ENCODE assay signal across 1 cellular context in the genomic region with DNA sequence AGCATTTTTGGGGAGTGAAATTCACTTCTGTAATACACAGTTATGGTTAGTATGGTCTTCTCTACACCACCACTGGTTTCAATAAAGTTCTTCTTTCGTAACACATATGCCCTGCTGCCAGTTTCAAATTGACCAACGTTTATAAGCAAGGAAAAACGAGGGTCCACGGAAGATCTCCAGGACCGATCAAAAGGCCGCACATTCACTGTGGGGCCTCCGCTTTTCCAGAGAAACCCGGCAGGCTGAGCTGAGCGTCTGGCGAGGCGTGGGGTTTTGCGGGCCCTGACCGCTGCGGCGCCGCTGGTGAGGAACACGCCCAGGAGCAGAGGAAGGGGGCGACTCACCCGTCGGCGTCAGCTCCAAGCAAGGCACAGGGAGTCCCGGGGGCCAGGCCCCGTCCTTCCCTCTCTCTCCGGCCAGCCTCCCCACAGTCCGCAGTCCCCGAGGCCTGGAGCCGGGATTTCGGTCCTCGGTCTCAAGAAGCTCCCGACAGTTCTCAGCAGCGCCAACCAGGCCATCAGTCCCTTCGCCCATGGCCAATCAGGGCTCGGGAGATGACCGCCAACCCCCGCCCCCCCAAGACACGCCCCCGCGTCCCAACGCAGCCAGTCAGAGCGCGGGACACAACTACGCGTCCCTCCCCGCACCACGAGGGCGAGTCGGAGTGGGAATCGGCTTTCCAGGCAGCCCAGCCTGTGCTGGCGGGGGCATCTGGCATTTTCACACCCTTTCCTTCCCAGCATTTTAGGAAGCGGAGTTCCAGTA.
A peak's percentile ranks its signal among the peaks of the same experiment; 100 is the strongest.
TF ChIP-seq lines count a peak whose summit lies in the region.

A gene with protein sequence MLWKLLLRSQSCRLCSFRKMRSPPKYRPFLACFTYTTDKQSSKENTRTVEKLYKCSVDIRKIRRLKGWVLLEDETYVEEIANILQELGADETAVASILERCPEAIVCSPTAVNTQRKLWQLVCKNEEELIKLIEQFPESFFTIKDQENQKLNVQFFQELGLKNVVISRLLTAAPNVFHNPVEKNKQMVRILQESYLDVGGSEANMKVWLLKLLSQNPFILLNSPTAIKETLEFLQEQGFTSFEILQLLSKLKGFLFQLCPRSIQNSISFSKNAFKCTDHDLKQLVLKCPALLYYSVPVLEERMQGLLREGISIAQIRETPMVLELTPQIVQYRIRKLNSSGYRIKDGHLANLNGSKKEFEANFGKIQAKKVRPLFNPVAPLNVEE (minus strand): TSS at position 522 of the 765 bp plus-strand sequence. CDS start 8,432 bp downstream, outside the sequence.

TF ChIP-seq in HepG2, 621 proteins besides CTCF, POLR2A, EP300 and RAD21 (continued from another document and continues in another):
- TF ChIP-seq NFRKB (IDR thresholded peaks at IDR 0.05) (no peak), TAF1 (CRISPR knock-in tag; IDR thresholded peaks at IDR 0.05) (peak; percentile 80), ZNF468 (CRISPR knock-in tag; IDR thresholded peaks at IDR 0.05) (no peak), RXRA (CRISPR knock-in tag; IDR thresholded peaks at IDR 0.05) (peak; percentile 57; the same call in 1 of the 2 replicates), ATAD3A (CRISPR knock-in tag; IDR thresholded peaks at IDR 0.05) (no peak), CEBPB (IDR thresholded peaks at IDR 0.05; ENCODE audit: borderline replicate concordance, low read depth, low read length) (no peak), ZNF572 (CRISPR knock-in tag; IDR thresholded peaks at IDR 0.05) (no peak), MYNN (CRISPR knock-in tag; IDR thresholded peaks at IDR 0.05; ENCODE audit: low read depth) (no peak), XRCC5 (optimal IDR thresholded peaks at IDR 0.05; ENCODE audit: low read length) (peak; percentile 80), ZSCAN21 (CRISPR knock-in tag; IDR thresholded peaks at IDR 0.05; ENCODE audit: borderline replicate concordance) (peak; percentile 54; the same call in 1 of the 2 replicates), ZC3H13 (CRISPR knock-in tag; IDR thresholded peaks at IDR 0.05) (no peak), ZNF562 (CRISPR knock-in tag; IDR thresholded peaks at IDR 0.05; ENCODE audit: borderline replicate concordance) (no peak), ZKSCAN5 (CRISPR knock-in tag; IDR thresholded peaks at IDR 0.05) (no peak), ZNF761 (CRISPR knock-in tag; conservative IDR thresholded peaks at IDR 0.05) (peak; percentile 56; the same call in 1 of the 2 replicates), SOX13 (IDR thresholded peaks at IDR 0.05) (no peak), SOX13 (CRISPR knock-in tag; conservative IDR thresholded peaks at IDR 0.05 in 1 of 2, IDR thresholded peaks at IDR 0.05 in 1 of 2) (0 out of 4 replicates have a peak, but pooled peaks of 1 of the 2 experiments have one; percentile 73), FOXK2 (IDR thresholded peaks at IDR 0.05) (no peak), EED (CRISPR knock-in tag; IDR thresholded peaks at IDR 0.05) (no peak), ZNF34 (CRISPR knock-in tag; IDR thresholded peaks at IDR 0.05; ENCODE audit: borderline replicate concordance) (0 out of 2 replicates have a peak, but pooled peaks have one; percentile 30), PITX1 (CRISPR knock-in tag; IDR thresholded peaks at IDR 0.05) (0 out of 2 replicates have a peak, but pooled peaks have one; percentile 35), NFYC (CRISPR knock-in tag; IDR thresholded peaks at IDR 0.05) (peak; percentile 83; the same call in 1 of the 2 replicates), ZNF652 (CRISPR knock-in tag; IDR thresholded peaks at IDR 0.05; ENCODE audit: borderline replicate concordance, low read depth) (peak; percentile 95), JUN (CRISPR knock-in tag; IDR thresholded peaks at IDR 0.05) (no peak), HDAC1 (CRISPR knock-in tag; IDR thresholded peaks at IDR 0.05) (peak; percentile 73), REPIN1 (CRISPR knock-in tag; IDR thresholded peaks at IDR 0.05; ENCODE audit: borderline replicate concordance, low read depth) (no peak), SYNCRIP (IDR thresholded peaks at IDR 0.05; ENCODE audit: insufficient read depth, low read depth, low read length) (no peak), RBFOX2 (IDR thresholded peaks at IDR 0.05; ENCODE audit: low read depth, low read length) (peak; percentile 85), HDAC6 (IDR thresholded peaks at IDR 0.05; ENCODE audit: low read depth, low read length) (no peak)
- TF ChIP-seq, protein P1, sequence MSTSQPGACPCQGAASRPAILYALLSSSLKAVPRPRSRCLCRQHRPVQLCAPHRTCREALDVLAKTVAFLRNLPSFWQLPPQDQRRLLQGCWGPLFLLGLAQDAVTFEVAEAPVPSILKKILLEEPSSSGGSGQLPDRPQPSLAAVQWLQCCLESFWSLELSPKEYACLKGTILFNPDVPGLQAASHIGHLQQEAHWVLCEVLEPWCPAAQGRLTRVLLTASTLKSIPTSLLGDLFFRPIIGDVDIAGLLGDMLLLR (CRISPR knock-in tag; IDR thresholded peaks at IDR 0.05): 0 out of 2 replicates have a peak, but pooled peaks have one; percentile 16
- TF ChIP-seq, protein P2, sequence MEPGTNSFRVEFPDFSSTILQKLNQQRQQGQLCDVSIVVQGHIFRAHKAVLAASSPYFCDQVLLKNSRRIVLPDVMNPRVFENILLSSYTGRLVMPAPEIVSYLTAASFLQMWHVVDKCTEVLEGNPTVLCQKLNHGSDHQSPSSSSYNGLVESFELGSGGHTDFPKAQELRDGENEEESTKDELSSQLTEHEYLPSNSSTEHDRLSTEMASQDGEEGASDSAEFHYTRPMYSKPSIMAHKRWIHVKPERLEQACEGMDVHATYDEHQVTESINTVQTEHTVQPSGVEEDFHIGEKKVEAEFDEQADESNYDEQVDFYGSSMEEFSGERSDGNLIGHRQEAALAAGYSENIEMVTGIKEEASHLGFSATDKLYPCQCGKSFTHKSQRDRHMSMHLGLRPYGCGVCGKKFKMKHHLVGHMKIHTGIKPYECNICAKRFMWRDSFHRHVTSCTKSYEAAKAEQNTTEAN (CRISPR knock-in tag; conservative IDR thresholded peaks at IDR 0.05): peak; percentile 72; the same call in 1 of the 2 replicates
- TF ChIP-seq, protein P3, sequence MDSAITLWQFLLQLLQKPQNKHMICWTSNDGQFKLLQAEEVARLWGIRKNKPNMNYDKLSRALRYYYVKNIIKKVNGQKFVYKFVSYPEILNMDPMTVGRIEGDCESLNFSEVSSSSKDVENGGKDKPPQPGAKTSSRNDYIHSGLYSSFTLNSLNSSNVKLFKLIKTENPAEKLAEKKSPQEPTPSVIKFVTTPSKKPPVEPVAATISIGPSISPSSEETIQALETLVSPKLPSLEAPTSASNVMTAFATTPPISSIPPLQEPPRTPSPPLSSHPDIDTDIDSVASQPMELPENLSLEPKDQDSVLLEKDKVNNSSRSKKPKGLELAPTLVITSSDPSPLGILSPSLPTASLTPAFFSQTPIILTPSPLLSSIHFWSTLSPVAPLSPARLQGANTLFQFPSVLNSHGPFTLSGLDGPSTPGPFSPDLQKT (CRISPR knock-in tag; IDR thresholded peaks at IDR 0.05; ENCODE audit: borderline replicate concordance): no peak
- TF ChIP-seq, protein P4, sequence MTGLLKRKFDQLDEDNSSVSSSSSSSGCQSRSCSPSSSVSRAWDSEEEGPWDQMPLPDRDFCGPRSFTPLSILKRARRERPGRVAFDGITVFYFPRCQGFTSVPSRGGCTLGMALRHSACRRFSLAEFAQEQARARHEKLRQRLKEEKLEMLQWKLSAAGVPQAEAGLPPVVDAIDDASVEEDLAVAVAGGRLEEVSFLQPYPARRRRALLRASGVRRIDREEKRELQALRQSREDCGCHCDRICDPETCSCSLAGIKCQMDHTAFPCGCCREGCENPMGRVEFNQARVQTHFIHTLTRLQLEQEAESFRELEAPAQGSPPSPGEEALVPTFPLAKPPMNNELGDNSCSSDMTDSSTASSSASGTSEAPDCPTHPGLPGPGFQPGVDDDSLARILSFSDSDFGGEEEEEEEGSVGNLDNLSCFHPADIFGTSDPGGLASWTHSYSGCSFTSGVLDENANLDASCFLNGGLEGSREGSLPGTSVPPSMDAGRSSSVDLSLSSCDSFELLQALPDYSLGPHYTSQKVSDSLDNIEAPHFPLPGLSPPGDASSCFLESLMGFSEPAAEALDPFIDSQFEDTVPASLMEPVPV (CRISPR knock-in tag; IDR thresholded peaks at IDR 0.05): peak; percentile 86
- TF ChIP-seq, protein P5, sequence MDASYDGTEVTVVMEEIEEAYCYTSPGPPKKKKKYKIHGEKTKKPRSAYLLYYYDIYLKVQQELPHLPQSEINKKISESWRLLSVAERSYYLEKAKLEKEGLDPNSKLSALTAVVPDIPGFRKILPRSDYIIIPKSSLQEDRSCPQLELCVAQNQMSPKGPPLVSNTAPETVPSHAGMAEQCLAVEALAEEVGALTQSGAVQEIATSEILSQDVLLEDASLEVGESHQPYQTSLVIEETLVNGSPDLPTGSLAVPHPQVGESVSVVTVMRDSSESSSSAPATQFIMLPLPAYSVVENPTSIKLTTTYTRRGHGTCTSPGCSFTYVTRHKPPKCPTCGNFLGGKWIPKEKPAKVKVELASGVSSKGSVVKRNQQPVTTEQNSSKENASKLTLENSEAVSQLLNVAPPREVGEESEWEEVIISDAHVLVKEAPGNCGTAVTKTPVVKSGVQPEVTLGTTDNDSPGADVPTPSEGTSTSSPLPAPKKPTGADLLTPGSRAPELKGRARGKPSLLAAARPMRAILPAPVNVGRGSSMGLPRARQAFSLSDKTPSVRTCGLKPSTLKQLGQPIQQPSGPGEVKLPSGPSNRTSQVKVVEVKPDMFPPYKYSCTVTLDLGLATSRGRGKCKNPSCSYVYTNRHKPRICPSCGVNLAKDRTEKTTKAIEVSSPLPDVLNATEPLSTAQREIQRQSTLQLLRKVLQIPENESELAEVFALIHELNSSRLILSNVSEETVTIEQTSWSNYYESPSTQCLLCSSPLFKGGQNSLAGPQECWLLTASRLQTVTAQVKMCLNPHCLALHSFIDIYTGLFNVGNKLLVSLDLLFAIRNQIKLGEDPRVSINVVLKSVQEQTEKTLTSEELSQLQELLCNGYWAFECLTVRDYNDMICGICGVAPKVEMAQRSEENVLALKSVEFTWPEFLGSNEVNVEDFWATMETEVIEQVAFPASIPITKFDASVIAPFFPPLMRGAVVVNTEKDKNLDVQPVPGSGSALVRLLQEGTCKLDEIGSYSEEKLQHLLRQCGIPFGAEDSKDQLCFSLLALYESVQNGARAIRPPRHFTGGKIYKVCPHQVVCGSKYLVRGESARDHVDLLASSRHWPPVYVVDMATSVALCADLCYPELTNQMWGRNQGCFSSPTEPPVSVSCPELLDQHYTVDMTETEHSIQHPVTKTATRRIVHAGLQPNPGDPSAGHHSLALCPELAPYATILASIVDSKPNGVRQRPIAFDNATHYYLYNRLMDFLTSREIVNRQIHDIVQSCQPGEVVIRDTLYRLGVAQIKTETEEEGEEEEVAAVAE (CRISPR knock-in tag; IDR thresholded peaks at IDR 0.05; ENCODE audit: borderline replicate concordance): 0 out of 2 replicates have a peak, but pooled peaks have one; percentile 86
- TF ChIP-seq, protein P6, sequence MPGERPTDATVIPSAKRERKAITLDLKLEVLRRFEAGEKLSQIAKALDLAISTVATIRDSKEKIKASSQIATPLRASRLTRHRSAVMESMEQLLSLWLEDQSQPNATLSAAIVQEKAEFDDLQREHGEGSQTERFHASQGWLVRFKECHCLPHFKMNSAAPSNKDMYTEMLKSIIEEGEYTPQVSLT (CRISPR knock-in tag; IDR thresholded peaks at IDR 0.05; ENCODE audit: borderline replicate concordance, low read depth): no peak
- TF ChIP-seq, protein P7, sequence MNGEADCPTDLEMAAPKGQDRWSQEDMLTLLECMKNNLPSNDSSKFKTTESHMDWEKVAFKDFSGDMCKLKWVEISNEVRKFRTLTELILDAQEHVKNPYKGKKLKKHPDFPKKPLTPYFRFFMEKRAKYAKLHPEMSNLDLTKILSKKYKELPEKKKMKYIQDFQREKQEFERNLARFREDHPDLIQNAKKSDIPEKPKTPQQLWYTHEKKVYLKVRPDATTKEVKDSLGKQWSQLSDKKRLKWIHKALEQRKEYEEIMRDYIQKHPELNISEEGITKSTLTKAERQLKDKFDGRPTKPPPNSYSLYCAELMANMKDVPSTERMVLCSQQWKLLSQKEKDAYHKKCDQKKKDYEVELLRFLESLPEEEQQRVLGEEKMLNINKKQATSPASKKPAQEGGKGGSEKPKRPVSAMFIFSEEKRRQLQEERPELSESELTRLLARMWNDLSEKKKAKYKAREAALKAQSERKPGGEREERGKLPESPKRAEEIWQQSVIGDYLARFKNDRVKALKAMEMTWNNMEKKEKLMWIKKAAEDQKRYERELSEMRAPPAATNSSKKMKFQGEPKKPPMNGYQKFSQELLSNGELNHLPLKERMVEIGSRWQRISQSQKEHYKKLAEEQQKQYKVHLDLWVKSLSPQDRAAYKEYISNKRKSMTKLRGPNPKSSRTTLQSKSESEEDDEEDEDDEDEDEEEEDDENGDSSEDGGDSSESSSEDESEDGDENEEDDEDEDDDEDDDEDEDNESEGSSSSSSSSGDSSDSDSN (CRISPR knock-in tag; IDR thresholded peaks at IDR 0.05): peak; percentile 93
- TF ChIP-seq, protein P8, sequence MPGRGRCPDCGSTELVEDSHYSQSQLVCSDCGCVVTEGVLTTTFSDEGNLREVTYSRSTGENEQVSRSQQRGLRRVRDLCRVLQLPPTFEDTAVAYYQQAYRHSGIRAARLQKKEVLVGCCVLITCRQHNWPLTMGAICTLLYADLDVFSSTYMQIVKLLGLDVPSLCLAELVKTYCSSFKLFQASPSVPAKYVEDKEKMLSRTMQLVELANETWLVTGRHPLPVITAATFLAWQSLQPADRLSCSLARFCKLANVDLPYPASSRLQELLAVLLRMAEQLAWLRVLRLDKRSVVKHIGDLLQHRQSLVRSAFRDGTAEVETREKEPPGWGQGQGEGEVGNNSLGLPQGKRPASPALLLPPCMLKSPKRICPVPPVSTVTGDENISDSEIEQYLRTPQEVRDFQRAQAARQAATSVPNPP (CRISPR knock-in tag; IDR thresholded peaks at IDR 0.05): 0 out of 2 replicates have a peak, but pooled peaks have one; percentile 52
- TF ChIP-seq, protein P9, sequence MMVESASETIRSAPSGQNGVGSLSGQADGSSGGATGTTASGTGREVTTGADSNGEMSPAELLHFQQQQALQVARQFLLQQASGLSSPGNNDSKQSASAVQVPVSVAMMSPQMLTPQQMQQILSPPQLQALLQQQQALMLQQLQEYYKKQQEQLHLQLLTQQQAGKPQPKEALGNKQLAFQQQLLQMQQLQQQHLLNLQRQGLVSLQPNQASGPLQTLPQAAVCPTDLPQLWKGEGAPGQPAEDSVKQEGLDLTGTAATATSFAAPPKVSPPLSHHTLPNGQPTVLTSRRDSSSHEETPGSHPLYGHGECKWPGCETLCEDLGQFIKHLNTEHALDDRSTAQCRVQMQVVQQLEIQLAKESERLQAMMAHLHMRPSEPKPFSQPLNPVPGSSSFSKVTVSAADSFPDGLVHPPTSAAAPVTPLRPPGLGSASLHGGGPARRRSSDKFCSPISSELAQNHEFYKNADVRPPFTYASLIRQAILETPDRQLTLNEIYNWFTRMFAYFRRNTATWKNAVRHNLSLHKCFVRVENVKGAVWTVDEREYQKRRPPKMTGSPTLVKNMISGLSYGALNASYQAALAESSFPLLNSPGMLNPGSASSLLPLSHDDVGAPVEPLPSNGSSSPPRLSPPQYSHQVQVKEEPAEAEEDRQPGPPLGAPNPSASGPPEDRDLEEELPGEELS (CRISPR knock-in tag; IDR thresholded peaks at IDR 0.05): peak; percentile 21; the same call in 1 of the 2 replicates
- TF ChIP-seq, protein P10, sequence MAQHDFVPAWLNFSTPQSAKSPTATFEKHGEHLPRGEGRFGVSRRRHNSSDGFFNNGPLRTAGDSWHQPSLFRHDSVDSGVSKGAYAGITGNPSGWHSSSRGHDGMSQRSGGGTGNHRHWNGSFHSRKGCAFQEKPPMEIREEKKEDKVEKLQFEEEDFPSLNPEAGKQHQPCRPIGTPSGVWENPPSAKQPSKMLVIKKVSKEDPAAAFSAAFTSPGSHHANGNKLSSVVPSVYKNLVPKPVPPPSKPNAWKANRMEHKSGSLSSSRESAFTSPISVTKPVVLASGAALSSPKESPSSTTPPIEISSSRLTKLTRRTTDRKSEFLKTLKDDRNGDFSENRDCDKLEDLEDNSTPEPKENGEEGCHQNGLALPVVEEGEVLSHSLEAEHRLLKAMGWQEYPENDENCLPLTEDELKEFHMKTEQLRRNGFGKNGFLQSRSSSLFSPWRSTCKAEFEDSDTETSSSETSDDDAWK (CRISPR knock-in tag; IDR thresholded peaks at IDR 0.05): no peak
